29 cellular contexts compared by ENCODE assay signal in the genomic region with DNA sequence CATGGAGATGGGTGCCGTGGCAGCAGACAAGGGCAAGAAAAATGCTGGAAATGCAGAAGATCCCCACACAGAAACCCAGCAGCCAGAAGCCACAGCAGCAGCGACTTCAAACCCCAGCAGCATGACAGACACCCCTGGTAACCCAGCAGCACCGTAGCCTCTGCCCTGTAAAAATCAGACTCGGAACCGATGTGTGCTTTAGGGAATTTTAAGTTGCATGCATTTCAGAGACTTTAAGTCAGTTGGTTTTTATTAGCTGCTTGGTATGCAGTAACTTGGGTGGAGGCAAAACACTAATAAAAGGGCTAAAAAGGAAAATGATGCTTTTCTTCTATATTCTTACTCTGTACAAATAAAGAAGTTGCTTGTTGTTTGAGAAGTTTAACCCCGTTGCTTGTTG.
"Had no signal": no experiment of that assay in that cellular context is flagged by ENCODE, and none has a peak within 500 bp of the region (broad histone marks: within the 10 kb centered on the region; RNA-seq: fewer than 3 reads in every experiment).

No MANE protein-coding gene starts in this region.

- FAIRE-seq: astrocyte, islet of Langerhans, TTC549 had no signal

- H3K4me1 ChIP-seq: colonic mucosa had no signal

- H3K36me3 ChIP-seq: neutrophil, ovary had no signal

- H3K27me3 ChIP-seq: adrenal gland, colonic mucosa, dorsolateral prefrontal cortex, esophagus muscularis mucosa, gastroesophageal sphincter, neutrophil, ovary, right atrium auricular region, tibial nerve had no signal

- DNase-seq: activated CD4-positive, alpha-beta T cell treated with anti-CD3 and anti-CD28 coated beads for 1 hour; activated CD8-positive, alpha-beta memory T cell treated with anti-CD3 and anti-CD28 coated beads for 24 hours; activated CD8-positive, alpha-beta memory T cell treated with anti-CD3 and anti-CD28 coated beads, Interleukin-2, amount 50 U/mL, for 4 hours; activated naive CD4-positive, alpha-beta T cell; activated T-cell treated with anti-CD3 and anti-CD28 coated beads, Interleukin-2, amount 50 U/mL, for 24 hours; adrenal gland; colonic mucosa; dorsolateral prefrontal cortex; effector memory CD8-positive, alpha-beta T cell; head of caudate nucleus; hypothalamus; left cardiac atrium; ovary; stimulated activated CD4-positive, alpha-beta T cell treated with anti-CD3 and anti-CD28 coated beads, Interleukin-12 subunit alpha, Interleukin-12 subunit beta, amount 100 ng/mL, for 4 hours; stimulated activated CD4-positive, alpha-beta T cell treated with anti-CD3 and anti-CD28 coated beads, Interleukin-4, amount 100 ng/mL, for 4 hours; stimulated activated naive CD8-positive, alpha-beta T cell treated with anti-CD3 and anti-CD28 coated beads, Interleukin-15, Interleukin-2, amounts not matched to agents 100 U/mL and 50 U/mL, for 24 hours had no signal

- ATAC-seq: activated T-helper 17 cell treated with anti-CD3 and anti-CD28 coated beads, Interleukin-2, amount 50 U/mL, for 72 hours; effector memory CD8-positive, alpha-beta T cell; gastroesophageal sphincter; left cardiac atrium; stimulated activated naive CD8-positive, alpha-beta T cell treated with anti-CD3 and anti-CD28 coated beads, Interleukin-15, Interleukin-2, amounts not matched to agents 100 U/mL and 50 U/mL, for 24 hours had no signal

- H3K4me3 ChIP-seq: adrenal gland, colonic mucosa, dorsolateral prefrontal cortex, esophagus muscularis mucosa, gastroesophageal sphincter, ovary, prostate gland, right atrium auricular region, tibial nerve had no signal

- H3K27ac ChIP-seq: adrenal gland, colonic mucosa, neutrophil, ovary, prostate gland, tibial nerve had no signal

- H3K27me3 Mint-ChIP-seq: activated naive CD8-positive, alpha-beta T cell; activated T-cell treated with anti-CD3 and anti-CD28 coated beads, Interleukin-2, amount 50 U/mL, for 24 hours; activated T-helper 17 cell treated with anti-CD3 and anti-CD28 coated beads, Interleukin-2, amount 50 U/mL, for 72 hours had no signal

- H3K27ac Mint-ChIP-seq: activated naive CD8-positive, alpha-beta T cell; activated T-cell treated with anti-CD3 and anti-CD28 coated beads, Interleukin-2, amount 50 U/mL, for 24 hours; activated T-helper 17 cell treated with anti-CD3 and anti-CD28 coated beads, Interleukin-2, amount 50 U/mL, for 72 hours; memory B cell; nephron had no signal

- H3K4me3 Mint-ChIP-seq: activated naive CD8-positive, alpha-beta T cell; activated T-cell treated with anti-CD3 and anti-CD28 coated beads, Interleukin-2, amount 50 U/mL, for 24 hours; activated T-helper 17 cell treated with anti-CD3 and anti-CD28 coated beads, Interleukin-2, amount 50 U/mL, for 72 hours; effector memory CD8-positive, alpha-beta T cell; memory B cell; nephron had no signal

- H3K9me3 Mint-ChIP-seq: activated T-cell treated with anti-CD3 and anti-CD28 coated beads, Interleukin-2, amount 50 U/mL, for 24 hours; activated T-helper 17 cell treated with anti-CD3 and anti-CD28 coated beads, Interleukin-2, amount 50 U/mL, for 72 hours; effector memory CD8-positive, alpha-beta T cell; memory B cell; nephron had no signal

- H3K9me3 ChIP-seq: adrenal gland, colonic mucosa, esophagus muscularis mucosa, gastroesophageal sphincter, neutrophil, ovary, prostate gland, right atrium auricular region, tibial nerve had no signal

- H3K4me1 Mint-ChIP-seq: memory B cell had no signal
